18 cellular contexts compared by ENCODE assay signal in genomic region chr14:29745863-29746262, GRCh38.
A peak's percentile ranks its signal among the peaks of the same experiment; 100 is the strongest.
DNase-seq lines count a peak whose midpoint lies in the region; ATAC-seq, FAIRE-seq and TF ChIP-seq lines count a peak whose summit lies in the region.
"Had no signal": no experiment of that assay in that cellular context is flagged by ENCODE, and none has a peak within 500 bp of the region (broad histone marks: within the 10 kb centered on the region; RNA-seq: fewer than 3 reads in every experiment).

No MANE protein-coding gene starts in this region.

- H3K27me3 Mint-ChIP-seq in Calu3 (ENCODE audit: unreplicated experiment): no peaks in the 10 kb centered on the region

- no peaks in the 10 kb centered on the region for H4K20me1 ChIP-seq in endothelial cell of umbilical vein (replicated peaks; ENCODE audit: control insufficient read depth, extremely low read depth, insufficient read depth, low read length)

- no peaks in the 10 kb centered on the region for H3K36me3 ChIP-seq in endothelial cell of umbilical vein (ENCODE audit: control insufficient read depth in 2 of 2, extremely low read depth in 1 of 2, insufficient read depth in 2 of 2, low read length in 2 of 2)
- H3K36me3 ChIP-seq: HAP-1 had no signal

- CTCF ChIA-PET in Calu3 (lab: Charles Lee): interaction anchor here (0.5 kb wide), 1 partner anchor 385 kb away, joined by 4 read pairs; no protein-coding TSS in a partner anchor
- CTCF ChIA-PET in endothelial cell of umbilical vein (lab: Charles Lee): interaction anchor here (1.0 kb wide), 1 partner anchor 9 kb away, joined by 3 read pairs; no protein-coding TSS in a partner anchor

- peaks cover 5% of the 10 kb centered on the region for H3K36me3 Mint-ChIP-seq in Calu3 (ENCODE audit: insufficient read depth, unreplicated experiment)
- H3K36me3 Mint-ChIP-seq: CD8-positive, alpha-beta T cell had no signal

- H3K79me2 ChIP-seq in endothelial cell of umbilical vein (ENCODE audit: control insufficient read depth, insufficient read depth, low read length): no peaks in the 10 kb centered on the region

- TF ChIP-seq POLR2A in endothelial cell of umbilical vein (IDR thresholded peaks at IDR 0.05; ENCODE audit: low read depth, low read length): no peak

- POLR2A ChIA-PET in endothelial cell of umbilical vein (lab: Charles Lee): no interaction called here

- ATAC-seq in right cardiac atrium (no peak), left cardiac atrium (no peak), GM18861 (IDR thresholded peaks at IDR 0.05; ENCODE audit: unreplicated experiment) (no peak)
- ATAC-seq: CD8-positive, alpha-beta T cell; GM12878 had no signal

- no peak overlapping the region for H3K4me2 ChIP-seq in endothelial cell of umbilical vein (ENCODE audit: insufficient read depth, low read length)

- no peak overlapping the region for H3K4me3 ChIP-seq in right cardiac atrium (ENCODE audit: low read length)
- H3K4me3 ChIP-seq in endothelial cell of umbilical vein (replicated peaks in 1 of 3; ENCODE audit: insufficient read depth in 1 of 3, low read depth in 1 of 3, low read length in 3 of 3): no peak overlapping the region
- H3K4me3 ChIP-seq: GM12878, GM23248, HAP-1 had no signal

- intact Hi-C loops in right cardiac atrium (cut with DNase I): no loop called here
- intact Hi-C loops in left cardiac atrium (cut with DNase I): loop anchor here in 1 of 2 donors (10.0 kb wide), 1 partner anchor 179 kb away; the partner anchor contains the start of gene PRKD1
- intact Hi-C loops in Calu3 (cut with micrococcal nuclease; ENCODE audit: unreplicated experiment): loop anchor here (5.0 to 10.0 kb wide), 2 partner anchors 109 to 186 kb away; no protein-coding TSS in a partner anchor
- intact Hi-C loops in endothelial cell of umbilical vein (cut with micrococcal nuclease): no loop called here

- 40% methylated on average over 3 of the region's 3 CpGs for WGBS in right cardiac atrium

- H3K9ac ChIP-seq in endothelial cell of umbilical vein (replicated peaks; ENCODE audit: extremely low read depth, insufficient read depth, low read length): no peak overlapping the region
- H3K9ac ChIP-seq: GM23248 had no signal

- no peak overlapping the region for H3K4me3 Mint-ChIP-seq in Calu3 (ENCODE audit: low read depth, unreplicated experiment)
- H3K4me3 Mint-ChIP-seq: CD8-positive, alpha-beta T cell had no signal

- no peaks in the 10 kb centered on the region for H3K9me3 Mint-ChIP-seq in Calu3 (ENCODE audit: low read depth, unreplicated experiment)

- H3K27me3 ChIP-seq in right cardiac atrium (ENCODE audit: control insufficient read depth, insufficient read depth) (no peaks in the 10 kb centered on the region), endothelial cell of umbilical vein (ENCODE audit: control insufficient read depth in 2 of 2, insufficient read depth in 2 of 2, low read length in 2 of 2) (no peaks in the 10 kb centered on the region)

- H3K27ac ChIP-seq in right cardiac atrium (ENCODE audit: low read length) (peak overlapping the region; percentile 52), endothelial cell of umbilical vein (ENCODE audit: insufficient read depth, low read depth, low read length) (no peak overlapping the region)
- H3K27ac ChIP-seq: GM23248 had no signal

- TF ChIP-seq CTCF in Calu3 (IDR thresholded peaks at IDR 0.05; ENCODE audit: unreplicated experiment) (no peak), endothelial cell of umbilical vein (IDR thresholded peaks at IDR 0.05; ENCODE audit: extremely low read depth in 1 of 2, insufficient read depth in 1 of 2, low read depth in 1 of 2, low read length in 2 of 2) (no peak)

- dilution Hi-C loops in endothelial cell of umbilical vein (cut with MboI; ENCODE audit: extremely low pct_ligation_motif_present, low sequenced_read_pairs): no loop called here

- H3K9me3 ChIP-seq in right cardiac atrium (ENCODE audit: control insufficient read depth, low read length) (no peaks in the 10 kb centered on the region), endothelial cell of umbilical vein (replicated peaks; ENCODE audit: control insufficient read depth, insufficient read depth, low read length) (no peaks in the 10 kb centered on the region)
- H3K9me3 ChIP-seq: HAP-1 had no signal

- H3K27ac Mint-ChIP-seq in Calu3 (ENCODE audit: unreplicated experiment): peak overlapping the region; percentile 63
- H3K27ac Mint-ChIP-seq: CD8-positive, alpha-beta T cell had no signal

- H3K4me1 ChIP-seq in right cardiac atrium (ENCODE audit: control insufficient read depth, insufficient read depth, low read length): peaks cover 9% of the 10 kb centered on the region
- peaks cover 31% of the 10 kb centered on the region for H3K4me1 ChIP-seq in endothelial cell of umbilical vein (ENCODE audit: control insufficient read depth, extremely low read depth, insufficient read depth, low read length)

- no TSS peak for BruUV-seq in Calu3 (replicated peaks; lab: Mats Ljungman, UMichigan)
- BruUV-seq in endothelial cell of umbilical vein (replicated peaks; lab: Mats Ljungman, UMichigan): no TSS peak

- H2AFZ ChIP-seq in endothelial cell of umbilical vein (ENCODE audit: low read depth, low read length): no peak overlapping the region
- H2AFZ ChIP-seq: GM23248 had no signal

- peaks cover 42% of the 10 kb centered on the region for H3K4me1 Mint-ChIP-seq in Calu3 (ENCODE audit: low read depth, unreplicated experiment)

- H3K9me1 ChIP-seq in endothelial cell of umbilical vein (replicated peaks; ENCODE audit: control insufficient read depth, extremely low read depth, insufficient read depth, low read length): peaks cover 2% of the 10 kb centered on the region

- no peak for FAIRE-seq in endothelial cell of umbilical vein (lab: Jason Lieb, UNC)
- FAIRE-seq: A204.1, GM12878, GM19239 had no signal

- no peak for DNase-seq in right cardiac atrium
- DNase-seq in left cardiac atrium: no peak
- no peak for DNase-seq in Calu3
- DNase-seq in endothelial cell of umbilical vein (ENCODE audit: low read depth, low spot score): peak; percentile 34
- DNase-seq in activated CD8-positive, alpha-beta memory T cell treated with anti-CD3 and anti-CD28 coated beads, Interleukin-2, amount 50 U/mL, for 4 hours: no peak
- DNase-seq in cerebellar nuclear complex (lab: John Stamatoyannopoulos, UW): no peak
- DNase-seq: ACHN; CD8-positive, alpha-beta T cell; DMS 273 treated with DMSO at 0.1 percent for 48 hours; DMS53; DND-41; EL; GM23248 had no signal

TF ChIP-seq in endothelial cell of umbilical vein, 7 proteins besides CTCF, POLR2A, EP300 and RAD21:
- TF ChIP-seq MYC (IDR thresholded peaks at IDR 0.05; ENCODE audit: low read depth, low read length) (no peak), POLR2AphosphoS5 (IDR thresholded peaks at IDR 0.05; ENCODE audit: insufficient read depth, low read depth, low read length) (no peak), EZH2 (IDR thresholded peaks at IDR 0.05; ENCODE audit: borderline replicate concordance, low read depth, low read length, severe bottlenecking) (no peak), GATA2 (IDR thresholded peaks at IDR 0.05; ENCODE audit: insufficient read depth, insufficient read length, low read depth, low read length) (no peak)
